Comparison of ENCODE assay signal across 1 cellular context in the genomic region with DNA sequence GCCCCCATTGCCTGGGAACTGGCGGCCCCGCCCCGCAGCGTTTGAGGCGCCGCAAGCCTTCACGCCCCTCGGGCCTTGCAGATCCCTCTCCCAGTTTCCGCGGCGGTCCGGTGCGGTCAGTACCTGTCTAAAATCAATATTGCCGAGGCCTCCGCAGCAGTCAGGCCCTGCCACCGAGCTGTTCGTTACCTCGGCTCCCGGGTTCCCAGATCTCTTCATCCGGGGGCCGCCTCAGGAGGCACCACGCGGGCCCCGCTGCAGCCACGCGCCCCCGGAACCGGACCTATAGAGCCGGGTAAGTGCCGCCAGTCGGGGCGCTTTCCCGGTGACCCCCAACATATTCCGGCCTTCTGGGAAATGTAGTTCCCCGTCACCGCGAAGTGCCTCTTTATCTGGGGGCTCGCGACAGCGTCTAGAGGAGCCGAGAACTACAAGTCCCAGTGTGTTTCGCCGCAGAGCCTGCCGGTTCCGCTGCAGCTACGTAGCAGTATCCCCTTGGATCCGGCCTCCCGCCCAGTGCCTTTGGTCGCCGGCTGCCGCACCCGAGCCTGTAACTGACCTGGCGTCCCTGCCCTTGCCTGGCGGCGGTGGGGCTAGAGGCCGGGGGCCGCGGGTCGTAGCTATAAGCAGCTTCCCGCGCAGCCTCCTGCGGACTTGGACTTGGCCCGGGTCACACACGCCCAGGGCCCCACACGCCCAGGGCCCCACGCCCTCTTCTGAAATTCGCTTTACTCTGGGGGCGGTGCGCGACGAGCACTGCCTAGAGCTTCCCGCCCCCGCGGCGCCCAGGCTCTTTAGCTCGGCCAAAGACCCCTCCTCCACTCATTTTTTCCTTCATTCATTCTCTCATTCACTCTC.
A peak's percentile ranks its signal among the peaks of the same experiment; 100 is the strongest.
TF ChIP-seq lines count a peak whose summit lies in the region.

A gene with protein sequence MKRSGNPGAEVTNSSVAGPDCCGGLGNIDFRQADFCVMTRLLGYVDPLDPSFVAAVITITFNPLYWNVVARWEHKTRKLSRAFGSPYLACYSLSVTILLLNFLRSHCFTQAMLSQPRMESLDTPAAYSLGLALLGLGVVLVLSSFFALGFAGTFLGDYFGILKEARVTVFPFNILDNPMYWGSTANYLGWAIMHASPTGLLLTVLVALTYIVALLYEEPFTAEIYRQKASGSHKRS (minus strand): TSS at position 301 of the 858 bp plus-strand sequence. CDS start 82 bp downstream, at position 219.

TF ChIP-seq in HepG2, 621 proteins besides CTCF, POLR2A, EP300 and RAD21 (continued from another document and continues in another):
- TF ChIP-seq, protein P1, sequence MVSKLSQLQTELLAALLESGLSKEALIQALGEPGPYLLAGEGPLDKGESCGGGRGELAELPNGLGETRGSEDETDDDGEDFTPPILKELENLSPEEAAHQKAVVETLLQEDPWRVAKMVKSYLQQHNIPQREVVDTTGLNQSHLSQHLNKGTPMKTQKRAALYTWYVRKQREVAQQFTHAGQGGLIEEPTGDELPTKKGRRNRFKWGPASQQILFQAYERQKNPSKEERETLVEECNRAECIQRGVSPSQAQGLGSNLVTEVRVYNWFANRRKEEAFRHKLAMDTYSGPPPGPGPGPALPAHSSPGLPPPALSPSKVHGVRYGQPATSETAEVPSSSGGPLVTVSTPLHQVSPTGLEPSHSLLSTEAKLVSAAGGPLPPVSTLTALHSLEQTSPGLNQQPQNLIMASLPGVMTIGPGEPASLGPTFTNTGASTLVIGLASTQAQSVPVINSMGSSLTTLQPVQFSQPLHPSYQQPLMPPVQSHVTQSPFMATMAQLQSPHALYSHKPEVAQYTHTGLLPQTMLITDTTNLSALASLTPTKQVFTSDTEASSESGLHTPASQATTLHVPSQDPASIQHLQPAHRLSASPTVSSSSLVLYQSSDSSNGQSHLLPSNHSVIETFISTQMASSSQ (IDR thresholded peaks at IDR 0.05; ENCODE audit: low read depth), result no peak
- TF ChIP-seq, protein P1 (CRISPR knock-in tag; IDR thresholded peaks at IDR 0.05; ENCODE audit: borderline replicate concordance), result no peak
- peak; percentile 64 for TF ChIP-seq MIER3 (CRISPR knock-in tag; IDR thresholded peaks at IDR 0.05; ENCODE audit: borderline replicate concordance)
- TF ChIP-seq, protein P2, sequence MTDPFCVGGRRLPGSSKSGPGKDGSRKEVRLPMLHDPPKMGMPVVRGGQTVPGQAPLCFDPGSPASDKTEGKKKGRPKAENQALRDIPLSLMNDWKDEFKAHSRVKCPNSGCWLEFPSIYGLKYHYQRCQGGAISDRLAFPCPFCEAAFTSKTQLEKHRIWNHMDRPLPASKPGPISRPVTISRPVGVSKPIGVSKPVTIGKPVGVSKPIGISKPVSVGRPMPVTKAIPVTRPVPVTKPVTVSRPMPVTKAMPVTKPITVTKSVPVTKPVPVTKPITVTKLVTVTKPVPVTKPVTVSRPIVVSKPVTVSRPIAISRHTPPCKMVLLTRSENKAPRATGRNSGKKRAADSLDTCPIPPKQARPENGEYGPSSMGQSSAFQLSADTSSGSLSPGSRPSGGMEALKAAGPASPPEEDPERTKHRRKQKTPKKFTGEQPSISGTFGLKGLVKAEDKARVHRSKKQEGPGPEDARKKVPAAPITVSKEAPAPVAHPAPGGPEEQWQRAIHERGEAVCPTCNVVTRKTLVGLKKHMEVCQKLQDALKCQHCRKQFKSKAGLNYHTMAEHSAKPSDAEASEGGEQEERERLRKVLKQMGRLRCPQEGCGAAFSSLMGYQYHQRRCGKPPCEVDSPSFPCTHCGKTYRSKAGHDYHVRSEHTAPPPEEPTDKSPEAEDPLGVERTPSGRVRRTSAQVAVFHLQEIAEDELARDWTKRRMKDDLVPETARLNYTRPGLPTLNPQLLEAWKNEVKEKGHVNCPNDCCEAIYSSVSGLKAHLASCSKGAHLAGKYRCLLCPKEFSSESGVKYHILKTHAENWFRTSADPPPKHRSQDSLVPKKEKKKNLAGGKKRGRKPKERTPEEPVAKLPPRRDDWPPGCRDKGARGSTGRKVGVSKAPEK (CRISPR knock-in tag; IDR thresholded peaks at IDR 0.05; ENCODE audit: borderline replicate concordance), result no peak
- TF ChIP-seq ZSCAN30 (CRISPR knock-in tag; IDR thresholded peaks at IDR 0.05), result no peak
- peak; percentile 84; the same call in 1 of the 2 replicates for TF ChIP-seq U2AF2 (IDR thresholded peaks at IDR 0.05; ENCODE audit: low read depth, low read length)
- TF ChIP-seq PRPF4 (IDR thresholded peaks at IDR 0.05; ENCODE audit: low read depth, low read length, poor library complexity, severe bottlenecking), result no peak
- TF ChIP-seq MIER2 (CRISPR knock-in tag; IDR thresholded peaks at IDR 0.05), result no peak
- 0 out of 2 replicates have a peak, but pooled peaks have one; percentile 41 for TF ChIP-seq ZNF121 (CRISPR knock-in tag; IDR thresholded peaks at IDR 0.05)
- TF ChIP-seq, protein P3, sequence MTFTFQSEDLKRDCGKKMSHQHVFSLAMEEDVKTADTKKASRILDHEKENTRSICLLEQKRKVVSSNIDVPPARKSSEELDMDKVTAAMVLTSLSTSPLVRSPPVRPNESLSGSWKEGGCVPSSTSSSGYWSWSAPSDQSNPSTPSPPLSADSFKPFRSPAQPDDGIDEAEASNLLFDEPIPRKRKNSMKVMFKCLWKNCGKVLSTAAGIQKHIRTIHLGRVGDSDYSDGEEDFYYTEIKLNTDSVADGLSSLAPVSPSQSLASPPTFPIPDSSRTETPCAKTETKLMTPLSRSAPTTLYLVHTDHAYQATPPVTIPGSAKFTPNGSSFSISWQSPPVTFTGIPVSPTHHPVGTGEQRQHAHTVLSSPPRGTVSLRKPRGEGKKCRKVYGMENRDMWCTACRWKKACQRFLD (CRISPR knock-in tag; IDR thresholded peaks at IDR 0.05; ENCODE audit: borderline replicate concordance), result no peak
- TF ChIP-seq, protein P4, sequence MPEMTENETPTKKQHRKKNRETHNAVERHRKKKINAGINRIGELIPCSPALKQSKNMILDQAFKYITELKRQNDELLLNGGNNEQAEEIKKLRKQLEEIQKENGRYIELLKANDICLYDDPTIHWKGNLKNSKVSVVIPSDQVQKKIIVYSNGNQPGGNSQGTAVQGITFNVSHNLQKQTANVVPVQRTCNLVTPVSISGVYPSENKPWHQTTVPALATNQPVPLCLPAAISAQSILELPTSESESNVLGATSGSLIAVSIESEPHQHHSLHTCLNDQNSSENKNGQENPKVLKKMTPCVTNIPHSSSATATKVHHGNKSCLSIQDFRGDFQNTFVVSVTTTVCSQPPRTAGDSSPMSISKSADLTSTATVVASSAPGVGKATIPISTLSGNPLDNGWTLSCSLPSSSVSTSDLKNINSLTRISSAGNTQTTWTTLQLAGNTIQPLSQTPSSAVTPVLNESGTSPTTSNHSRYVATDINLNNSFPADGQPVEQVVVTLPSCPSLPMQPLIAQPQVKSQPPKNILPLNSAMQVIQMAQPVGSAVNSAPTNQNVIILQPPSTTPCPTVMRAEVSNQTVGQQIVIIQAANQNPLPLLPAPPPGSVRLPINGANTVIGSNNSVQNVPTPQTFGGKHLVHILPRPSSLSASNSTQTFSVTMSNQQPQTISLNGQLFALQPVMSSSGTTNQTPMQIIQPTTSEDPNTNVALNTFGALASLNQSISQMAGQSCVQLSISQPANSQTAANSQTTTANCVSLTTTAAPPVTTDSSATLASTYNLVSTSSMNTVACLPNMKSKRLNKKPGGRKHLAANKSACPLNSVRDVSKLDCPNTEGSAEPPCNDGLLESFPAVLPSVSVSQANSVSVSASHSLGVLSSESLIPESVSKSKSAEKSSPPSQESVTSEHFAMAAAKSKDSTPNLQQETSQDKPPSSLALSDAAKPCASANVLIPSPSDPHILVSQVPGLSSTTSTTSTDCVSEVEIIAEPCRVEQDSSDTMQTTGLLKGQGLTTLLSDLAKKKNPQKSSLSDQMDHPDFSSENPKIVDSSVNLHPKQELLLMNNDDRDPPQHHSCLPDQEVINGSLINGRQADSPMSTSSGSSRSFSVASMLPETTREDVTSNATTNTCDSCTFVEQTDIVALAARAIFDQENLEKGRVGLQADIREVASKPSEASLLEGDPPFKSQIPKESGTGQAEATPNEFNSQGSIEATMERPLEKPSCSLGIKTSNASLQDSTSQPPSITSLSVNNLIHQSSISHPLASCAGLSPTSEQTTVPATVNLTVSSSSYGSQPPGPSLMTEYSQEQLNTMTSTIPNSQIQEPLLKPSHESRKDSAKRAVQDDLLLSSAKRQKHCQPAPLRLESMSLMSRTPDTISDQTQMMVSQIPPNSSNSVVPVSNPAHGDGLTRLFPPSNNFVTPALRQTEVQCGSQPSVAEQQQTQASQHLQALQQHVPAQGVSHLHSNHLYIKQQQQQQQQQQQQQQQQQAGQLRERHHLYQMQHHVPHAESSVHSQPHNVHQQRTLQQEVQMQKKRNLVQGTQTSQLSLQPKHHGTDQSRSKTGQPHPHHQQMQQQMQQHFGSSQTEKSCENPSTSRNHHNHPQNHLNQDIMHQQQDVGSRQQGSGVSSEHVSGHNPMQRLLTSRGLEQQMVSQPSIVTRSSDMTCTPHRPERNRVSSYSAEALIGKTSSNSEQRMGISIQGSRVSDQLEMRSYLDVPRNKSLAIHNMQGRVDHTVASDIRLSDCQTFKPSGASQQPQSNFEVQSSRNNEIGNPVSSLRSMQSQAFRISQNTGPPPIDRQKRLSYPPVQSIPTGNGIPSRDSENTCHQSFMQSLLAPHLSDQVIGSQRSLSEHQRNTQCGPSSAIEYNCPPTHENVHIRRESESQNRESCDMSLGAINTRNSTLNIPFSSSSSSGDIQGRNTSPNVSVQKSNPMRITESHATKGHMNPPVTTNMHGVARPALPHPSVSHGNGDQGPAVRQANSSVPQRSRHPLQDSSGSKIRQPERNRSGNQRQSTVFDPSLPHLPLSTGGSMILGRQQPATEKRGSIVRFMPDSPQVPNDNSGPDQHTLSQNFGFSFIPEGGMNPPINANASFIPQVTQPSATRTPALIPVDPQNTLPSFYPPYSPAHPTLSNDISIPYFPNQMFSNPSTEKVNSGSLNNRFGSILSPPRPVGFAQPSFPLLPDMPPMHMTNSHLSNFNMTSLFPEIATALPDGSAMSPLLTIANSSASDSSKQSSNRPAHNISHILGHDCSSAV (CRISPR knock-in tag; IDR thresholded peaks at IDR 0.05; ENCODE audit: borderline replicate concordance), result no peak; the same call in 1 of the 2 replicates
- TF ChIP-seq NRL (CRISPR knock-in tag; IDR thresholded peaks at IDR 0.05; ENCODE audit: borderline replicate concordance), result peak; percentile 74
- TF ChIP-seq HNF4G (IDR thresholded peaks at IDR 0.05; ENCODE audit: borderline replicate concordance, low read depth, low read length), result no peak; the same call in 1 of the 2 replicates
- TF ChIP-seq HNF4G (CRISPR knock-in tag; IDR thresholded peaks at IDR 0.05; ENCODE audit: borderline replicate concordance, low read depth), result no peak
- TF ChIP-seq, protein P5, sequence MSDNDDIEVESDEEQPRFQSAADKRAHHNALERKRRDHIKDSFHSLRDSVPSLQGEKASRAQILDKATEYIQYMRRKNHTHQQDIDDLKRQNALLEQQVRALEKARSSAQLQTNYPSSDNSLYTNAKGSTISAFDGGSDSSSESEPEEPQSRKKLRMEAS (IDR thresholded peaks at IDR 0.05), result peak; percentile 93
- TF ChIP-seq IRF2 (CRISPR knock-in tag; IDR thresholded peaks at IDR 0.05), result peak; percentile 68; the same call in 1 of the 2 replicates
- TF ChIP-seq ZNF75D (CRISPR knock-in tag; IDR thresholded peaks at IDR 0.05; ENCODE audit: borderline replicate concordance), result no peak
- TF ChIP-seq MTF1 (CRISPR knock-in tag; IDR thresholded peaks at IDR 0.05), result no peak
- peak; percentile 31 for TF ChIP-seq PHF5A (CRISPR knock-in tag; IDR thresholded peaks at IDR 0.05; ENCODE audit: low read depth, unreplicated experiment)
- TF ChIP-seq ATAD3A (CRISPR knock-in tag; IDR thresholded peaks at IDR 0.05), result no peak
- peak; percentile 37; the same call in 1 of the 2 replicates for TF ChIP-seq REPIN1 (CRISPR knock-in tag; IDR thresholded peaks at IDR 0.05; ENCODE audit: borderline replicate concordance, low read depth)
- TF ChIP-seq ZNF33B (CRISPR knock-in tag; IDR thresholded peaks at IDR 0.05), result no peak
- TF ChIP-seq, protein P6, sequence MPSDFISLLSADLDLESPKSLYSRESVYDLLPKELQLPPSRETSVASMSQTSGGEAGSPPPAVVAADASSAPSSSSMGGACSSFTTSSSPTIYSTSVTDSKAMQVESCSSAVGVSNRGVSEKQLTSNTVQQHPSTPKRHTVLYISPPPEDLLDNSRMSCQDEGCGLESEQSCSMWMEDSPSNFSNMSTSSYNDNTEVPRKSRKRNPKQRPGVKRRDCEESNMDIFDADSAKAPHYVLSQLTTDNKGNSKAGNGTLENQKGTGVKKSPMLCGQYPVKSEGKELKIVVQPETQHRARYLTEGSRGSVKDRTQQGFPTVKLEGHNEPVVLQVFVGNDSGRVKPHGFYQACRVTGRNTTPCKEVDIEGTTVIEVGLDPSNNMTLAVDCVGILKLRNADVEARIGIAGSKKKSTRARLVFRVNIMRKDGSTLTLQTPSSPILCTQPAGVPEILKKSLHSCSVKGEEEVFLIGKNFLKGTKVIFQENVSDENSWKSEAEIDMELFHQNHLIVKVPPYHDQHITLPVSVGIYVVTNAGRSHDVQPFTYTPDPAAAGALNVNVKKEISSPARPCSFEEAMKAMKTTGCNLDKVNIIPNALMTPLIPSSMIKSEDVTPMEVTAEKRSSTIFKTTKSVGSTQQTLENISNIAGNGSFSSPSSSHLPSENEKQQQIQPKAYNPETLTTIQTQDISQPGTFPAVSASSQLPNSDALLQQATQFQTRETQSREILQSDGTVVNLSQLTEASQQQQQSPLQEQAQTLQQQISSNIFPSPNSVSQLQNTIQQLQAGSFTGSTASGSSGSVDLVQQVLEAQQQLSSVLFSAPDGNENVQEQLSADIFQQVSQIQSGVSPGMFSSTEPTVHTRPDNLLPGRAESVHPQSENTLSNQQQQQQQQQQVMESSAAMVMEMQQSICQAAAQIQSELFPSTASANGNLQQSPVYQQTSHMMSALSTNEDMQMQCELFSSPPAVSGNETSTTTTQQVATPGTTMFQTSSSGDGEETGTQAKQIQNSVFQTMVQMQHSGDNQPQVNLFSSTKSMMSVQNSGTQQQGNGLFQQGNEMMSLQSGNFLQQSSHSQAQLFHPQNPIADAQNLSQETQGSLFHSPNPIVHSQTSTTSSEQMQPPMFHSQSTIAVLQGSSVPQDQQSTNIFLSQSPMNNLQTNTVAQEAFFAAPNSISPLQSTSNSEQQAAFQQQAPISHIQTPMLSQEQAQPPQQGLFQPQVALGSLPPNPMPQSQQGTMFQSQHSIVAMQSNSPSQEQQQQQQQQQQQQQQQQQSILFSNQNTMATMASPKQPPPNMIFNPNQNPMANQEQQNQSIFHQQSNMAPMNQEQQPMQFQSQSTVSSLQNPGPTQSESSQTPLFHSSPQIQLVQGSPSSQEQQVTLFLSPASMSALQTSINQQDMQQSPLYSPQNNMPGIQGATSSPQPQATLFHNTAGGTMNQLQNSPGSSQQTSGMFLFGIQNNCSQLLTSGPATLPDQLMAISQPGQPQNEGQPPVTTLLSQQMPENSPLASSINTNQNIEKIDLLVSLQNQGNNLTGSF (CRISPR knock-in tag; IDR thresholded peaks at IDR 0.05), result no peak; the same call in 1 of the 2 replicates
